8 cellular contexts compared by ENCODE assay signal in the genomic region with DNA sequence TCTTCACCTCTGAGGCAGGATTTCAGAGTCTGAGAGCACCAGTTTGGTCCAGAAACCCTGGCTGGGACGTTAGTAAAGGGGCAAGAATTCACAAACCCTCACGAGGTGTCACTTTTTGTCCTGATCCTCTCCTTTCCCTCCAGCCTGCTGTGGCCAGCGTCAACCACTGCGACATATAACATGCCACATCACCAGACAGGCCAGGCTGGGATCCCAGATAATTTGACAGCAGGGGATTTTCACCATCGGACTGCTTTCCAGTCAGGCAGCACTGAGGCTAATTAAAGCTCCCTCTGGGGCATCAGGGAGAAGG. TPM values are rescaled to one million over a fixed set of nuclear protein-coding genes. Genes with fewer than 3 reads are reported as not detected.
DNase-seq lines count a peak whose midpoint lies in the region; ATAC-seq lines count a peak whose summit lies in the region.

No MANE protein-coding gene starts in this region.

- ATAC-seq in activated naive CD8-positive, alpha-beta T cell treated with anti-CD3 and anti-CD28 coated beads, Interleukin-2, amount 10 ng/mL, durations not matched to agents 7 days and 5 days (ENCODE audit: low read depth): peak; percentile 6
- ATAC-seq in stimulated activated effector memory CD8-positive, alpha-beta T cell treated with anti-CD3 and anti-CD28 coated beads, Interleukin-12 subunit alpha, Interleukin-12 subunit beta, amount 100 ng/mL, for 72 hours: peak; percentile 14
- no peak for ATAC-seq in GM19351 (IDR thresholded peaks at IDR 0.05; ENCODE audit: unreplicated experiment)

- no peaks in the 10 kb centered on the region for H3K9me3 Mint-ChIP-seq in activated naive CD8-positive, alpha-beta T cell treated with anti-CD3 and anti-CD28 coated beads, Interleukin-2, amount 10 ng/mL, durations not matched to agents 7 days and 5 days
- no peaks in the 10 kb centered on the region for H3K9me3 Mint-ChIP-seq in stimulated activated effector memory CD8-positive, alpha-beta T cell treated with anti-CD3 and anti-CD28 coated beads, Interleukin-12 subunit alpha, Interleukin-12 subunit beta, amount 100 ng/mL, for 72 hours

- peak overlapping the region; percentile 75 for H3K27ac Mint-ChIP-seq in activated naive CD8-positive, alpha-beta T cell treated with anti-CD3 and anti-CD28 coated beads, Interleukin-2, amount 10 ng/mL, durations not matched to agents 7 days and 5 days
- peak overlapping the region; percentile 91 for H3K27ac Mint-ChIP-seq in stimulated activated effector memory CD8-positive, alpha-beta T cell treated with anti-CD3 and anti-CD28 coated beads, Interleukin-12 subunit alpha, Interleukin-12 subunit beta, amount 100 ng/mL, for 72 hours

- POLR2A ChIA-PET in activated naive CD8-positive, alpha-beta T cell treated with anti-CD3 and anti-CD28 coated beads, Interleukin-2, amount 10 ng/mL, durations not matched to agents 7 days and 5 days (lab: Charles Lee): interaction anchor here (0.7 to 1.1 kb wide), 5 partner anchors 59 to 713 kb away, joined by 3 to 6 read pairs (median 4); no protein-coding TSS in a partner anchor

- intact Hi-C loops in posterior vena cava (cut with DNase I): loop anchor here in 1 of 2 donors (5.0 kb wide), 1 partner anchor 133 kb away; no protein-coding TSS in a partner anchor

- no peaks in the 10 kb centered on the region for H3K36me3 ChIP-seq in HUES6 (ENCODE audit: control insufficient read depth, insufficient read depth, low read length)

- H3K27ac ChIP-seq in HUES6 (ENCODE audit: low read depth, low read length): peak overlapping the region; percentile 29; the same call in 1 of the 2 replicates

- peaks cover 7% of the 10 kb centered on the region for H3K4me1 ChIP-seq in HUES6 (ENCODE audit: control insufficient read depth, insufficient read depth, low read length)

- no peaks in the 10 kb centered on the region for H3K36me3 Mint-ChIP-seq in activated naive CD8-positive, alpha-beta T cell treated with anti-CD3 and anti-CD28 coated beads, Interleukin-2, amount 10 ng/mL, durations not matched to agents 7 days and 5 days
- no peaks in the 10 kb centered on the region for H3K36me3 Mint-ChIP-seq in stimulated activated effector memory CD8-positive, alpha-beta T cell treated with anti-CD3 and anti-CD28 coated beads, Interleukin-12 subunit alpha, Interleukin-12 subunit beta, amount 100 ng/mL, for 72 hours

- H3K27me3 ChIP-seq in HUES6 (ENCODE audit: control insufficient read depth, insufficient read depth, low read length): no peaks in the 10 kb centered on the region

- no peak for DNase-seq in activated naive CD8-positive, alpha-beta T cell treated with anti-CD3 and anti-CD28 coated beads, Interleukin-2, amount 10 ng/mL, durations not matched to agents 7 days and 5 days
- DNase-seq in stimulated activated effector memory CD8-positive, alpha-beta T cell treated with anti-CD3 and anti-CD28 coated beads, Interleukin-12 subunit alpha, Interleukin-12 subunit beta, amount 100 ng/mL, for 72 hours (ENCODE audit: low spot score in 2 of 2): no peak
- DNase-seq in posterior vena cava (ENCODE audit: low spot score) (no peak), OCI-M2 (lab: John Stamatoyannopoulos, UW; ENCODE audit: unreplicated experiment) (no peak), NCI-H2171 treated with DMSO at 0.1 percent for 48 hours (lab: John Stamatoyannopoulos, UW) (no peak)

- no peaks in the 10 kb centered on the region for H3K9me3 ChIP-seq in HUES6 (ENCODE audit: control insufficient read depth, insufficient read depth, low read depth, low read length)

- peak overlapping the region; percentile 82 for H3K9ac ChIP-seq in HUES6 (ENCODE audit: low read length)

- H3K4me3 Mint-ChIP-seq in activated naive CD8-positive, alpha-beta T cell treated with anti-CD3 and anti-CD28 coated beads, Interleukin-2, amount 10 ng/mL, durations not matched to agents 7 days and 5 days: peak overlapping the region; percentile 78
- H3K4me3 Mint-ChIP-seq in stimulated activated effector memory CD8-positive, alpha-beta T cell treated with anti-CD3 and anti-CD28 coated beads, Interleukin-12 subunit alpha, Interleukin-12 subunit beta, amount 100 ng/mL, for 72 hours: peak overlapping the region; percentile 80

- H3K27me3 Mint-ChIP-seq in activated naive CD8-positive, alpha-beta T cell treated with anti-CD3 and anti-CD28 coated beads, Interleukin-2, amount 10 ng/mL, durations not matched to agents 7 days and 5 days: peaks cover 18% of the 10 kb centered on the region

- peaks cover 8% of the 10 kb centered on the region for H3K4me1 Mint-ChIP-seq in activated naive CD8-positive, alpha-beta T cell treated with anti-CD3 and anti-CD28 coated beads, Interleukin-2, amount 10 ng/mL, durations not matched to agents 7 days and 5 days
- peaks cover 12% of the 10 kb centered on the region for H3K4me1 Mint-ChIP-seq in stimulated activated effector memory CD8-positive, alpha-beta T cell treated with anti-CD3 and anti-CD28 coated beads, Interleukin-12 subunit alpha, Interleukin-12 subunit beta, amount 100 ng/mL, for 72 hours

- H3K4me3 ChIP-seq in HUES6 (ENCODE audit: low read depth, low read length) (peak overlapping the region; percentile 68), iPS-11a (ENCODE audit: low read depth, low read length) (peak overlapping the region; percentile 53)

RNA-seq across cellular contexts. Expression of gene RBFOX2, which starts 36.8 kb away (rescaled TPM):
- 1 to 10 TPM in 1 of 2 experiments, under 1 TPM in 1; 0.36 to 1.1 TPM for total RNA-seq in activated naive CD8-positive, alpha-beta T cell treated with anti-CD3 and anti-CD28 coated beads, Interleukin-2, amount 10 ng/mL, durations not matched to agents 7 days and 5 days
- 100 to 1,000 TPM; 114 to 124 TPM for total RNA-seq in posterior vena cava

Comparison
In these comparisons a context has a peak if more than half of its experiments do, and no peak if none do; other contexts are left out.
1. RNA of gene RBFOX2, which starts 36.8 kb away (total RNA-seq): 114 to 124 TPM in posterior vena cava; 0.36 to 1.1 TPM in activated naive CD8-positive, alpha-beta T cell treated with anti-CD3 and anti-CD28 coated beads, Interleukin-2, amount 10 ng/mL, durations not matched to agents 7 days and 5 days; every median in the first group is over 10 times any median in the second.